In the genomic region with DNA sequence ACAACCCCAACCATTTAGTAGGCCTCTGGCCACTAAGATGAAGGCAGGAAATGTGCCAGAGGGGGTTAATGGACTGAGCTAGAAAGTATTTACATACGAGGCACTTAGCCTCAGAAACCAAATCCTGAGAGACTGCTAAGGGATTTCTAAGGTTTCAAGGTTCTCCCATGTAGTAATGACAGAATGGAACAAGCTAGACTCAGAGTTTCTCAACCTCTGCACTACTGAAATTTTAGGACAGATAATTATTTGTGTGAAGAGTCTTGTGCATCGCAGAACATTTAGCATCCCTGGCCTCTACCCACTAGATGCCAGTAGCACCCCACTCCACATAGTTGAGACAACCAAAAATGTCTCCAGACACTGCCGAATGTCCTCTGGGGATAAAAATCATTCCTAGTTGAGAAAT, we compare ENCODE assay signal across 10 cellular contexts. TPM values are rescaled to one million over a fixed set of nuclear protein-coding genes. Genes with fewer than 3 reads are reported as not detected.
DNase-seq lines count a peak whose midpoint lies in the region; ATAC-seq and TF ChIP-seq lines count a peak whose summit lies in the region.
"Had no signal": no experiment of that assay in that cellular context is flagged by ENCODE, and none has a peak within 500 bp of the region (broad histone marks: within the 10 kb centered on the region; RNA-seq: fewer than 3 reads in every experiment).

No MANE protein-coding gene starts in this region.

- H3K9me3 ChIP-seq in gastrocnemius medialis = no peaks in the 10 kb centered on the region
- H3K9me3 ChIP-seq in trophoblast cell (ENCODE audit: insufficient read depth, low read depth, low read length) = no peaks in the 10 kb centered on the region

- H4K12ac ChIP-seq in trophoblast cell (ENCODE audit: low read depth, low read length) = no peak overlapping the region

- ATAC-seq in gastrocnemius medialis = peak; percentile 28 to 30

- no peak overlapping the region for H2AK5ac ChIP-seq in trophoblast cell (ENCODE audit: low read length)

- no peak for TF ChIP-seq POLR2A in gastrocnemius medialis (IDR thresholded peaks at IDR 0.05)

- H3K27ac ChIP-seq in gastrocnemius medialis (peak overlapping the region in 1 of 4 donors; percentile 0), trophoblast cell (ENCODE audit: low read depth, low read length) (no peak overlapping the region)

- no peak overlapping the region for H3K18ac ChIP-seq in trophoblast cell (ENCODE audit: low read length)

- H3K36me3 ChIP-seq in gastrocnemius medialis (peaks cover 0 to 12% of the 10 kb centered on the region in 2 donors), trophoblast cell (ENCODE audit: control insufficient read depth in 1 of 2, insufficient read depth in 2 of 2, low read length in 2 of 2) (peaks cover 4 to 10% of the 10 kb centered on the region in 2 experiments)

- TF ChIP-seq CTCF in GM13977 (IDR thresholded peaks at IDR 0.05; ENCODE audit: extremely low read depth, insufficient read depth, missing control alignments) (peak; percentile 25), fibroblast of mammary gland (conservative IDR thresholded peaks at IDR 0.05; ENCODE audit: control insufficient read depth, insufficient read depth, low read depth, low read length) (peak; percentile 18), gastrocnemius medialis (IDR thresholded peaks at IDR 0.05 in 4 of 5, conservative IDR thresholded peaks at IDR 0.05 in 1 of 5) (peak in 2 of 5 experiments; percentile 20 to 27)

- intact Hi-C loops in gastrocnemius medialis (cut with DNase I; ENCODE audit: low total_unique reads) = loop anchor here (5.0 kb wide), 1 partner anchor 91 kb away; no protein-coding TSS in a partner anchor

- no CpG with 5 or more reads among the region's 3 CpGs for WGBS in trophoblast cell (ENCODE audit: extremely low coverage, insufficient coverage, insufficient read length)

- no peak overlapping the region for H2BK12ac ChIP-seq in trophoblast cell (ENCODE audit: low read length)

- no peak for DNase-seq in GM13977 (ENCODE audit: low spot score)
- peak; percentile 78 for DNase-seq in NCI-H2107 treated with DMSO at 0.1 percent for 48 hours (lab: John Stamatoyannopoulos, UW; ENCODE audit: unreplicated experiment)
- peak; percentile 28 for DNase-seq in fibroblast of mammary gland (ENCODE audit: low read depth)
- no peak for DNase-seq in gastrocnemius medialis
- no peak for DNase-seq in HuH-7 (ENCODE audit: low spot score)
- DNase-seq in ACHN = no peak
- no peak for DNase-seq in trophoblast cell
- DNase-seq: activated T-cell treated with anti-CD3 and anti-CD28 coated beads, Interleukin-2, amount 50 U/mL, for 1 hour; NCI-H2227 treated with DMSO at 0.1 percent for 48 hours had no signal

- H3K14ac ChIP-seq in trophoblast cell (ENCODE audit: low read length) = no peak overlapping the region

- in situ Hi-C loops in GM13977 (cut with MboI; ENCODE audit: low pct_unique_long_range_greater_than_20kb, low sequenced_read_pairs, unreplicated experiment) (no loop called here), gastrocnemius medialis (cut with MboI; ENCODE audit: low sequenced_read_pairs in 4 of 4) (loop anchor here in 1 of 4 donors (5.0 kb wide), 1 partner anchor 81 kb away; no protein-coding TSS in a partner anchor), ACHN (cut with HindIII; ENCODE audit: low pct_ligation_motif_present, low pct_unique_long_range_greater_than_20kb, low sequenced_read_pairs) (no loop called here)

- no peaks in the 10 kb centered on the region for H3K79me2 ChIP-seq in trophoblast cell (ENCODE audit: control insufficient read depth, insufficient read depth, low read length, poor library complexity)

- H2BK5ac ChIP-seq in trophoblast cell (ENCODE audit: low read depth, low read length, poor library complexity) = no peak overlapping the region

- H2BK120ac ChIP-seq in trophoblast cell (ENCODE audit: insufficient read depth, low read length, poor library complexity) = no peak overlapping the region

- no peaks in the 10 kb centered on the region for H3K27me3 ChIP-seq in gastrocnemius medialis
- H3K27me3 ChIP-seq in trophoblast cell (ENCODE audit: insufficient read depth, low read length) = no peaks in the 10 kb centered on the region

- H3K4me1 ChIP-seq in gastrocnemius medialis (peaks cover 19 to 45% of the 10 kb centered on the region in 2 donors), trophoblast cell (ENCODE audit: control insufficient read depth in 1 of 2, insufficient read depth in 2 of 2, low read length in 2 of 2) (no peaks in the 10 kb centered on the region)

- H3K79me1 ChIP-seq in trophoblast cell (ENCODE audit: low read length) = no peaks in the 10 kb centered on the region

- no peak overlapping the region for H4K8ac ChIP-seq in trophoblast cell (ENCODE audit: low read depth, low read length)

- H2AFZ ChIP-seq in trophoblast cell (ENCODE audit: insufficient read depth, low read length, poor library complexity) = no peak overlapping the region

- H3K23ac ChIP-seq in trophoblast cell (ENCODE audit: low read length) = no peak overlapping the region

- no peak overlapping the region for H3K4ac ChIP-seq in trophoblast cell (ENCODE audit: low read depth, low read length)

- no peak overlapping the region for H3K4me2 ChIP-seq in trophoblast cell (ENCODE audit: low read length)

- H3K4me3 ChIP-seq in fibroblast of mammary gland (ENCODE audit: control insufficient read depth, low read depth, low read length) (no peak overlapping the region), gastrocnemius medialis (no peak overlapping the region), trophoblast cell (ENCODE audit: low read depth, low read length) (no peak overlapping the region)
- H3K4me3 ChIP-seq: lung had no signal

- H3K9ac ChIP-seq in trophoblast cell (ENCODE audit: low read length) = no peak overlapping the region

- H4K91ac ChIP-seq in trophoblast cell (ENCODE audit: low read depth, low read length) = no peak overlapping the region

RNA-seq across cellular contexts. Expression of a gene that starts 54.8 kb away (rescaled TPM):
- not detected for total RNA-seq in gastrocnemius medialis
- polyA plus RNA-seq in trophoblast cell (2013) = 0.40 and 0.57 TPM in 2 replicates

Comparison
In these comparisons a context has a peak if more than half of its experiments do, and no peak if none do; other contexts are left out.
1. DNase-seq: peak in NCI-H2107 treated with DMSO at 0.1 percent for 48 hours (single experiment) and fibroblast of mammary gland (single experiment); none in GM13977 (single experiment), gastrocnemius medialis (0 of 2), HuH-7 (single experiment), ACHN (single experiment) and trophoblast cell (0 of 2).